1 cellular context compared by ENCODE assay signal in genomic region chr19:16197188-16197621, GRCh38.
A peak's percentile ranks its signal among the peaks of the same experiment; 100 is the strongest.
TF ChIP-seq lines count a peak whose summit lies in the region.

No MANE protein-coding gene starts in this region.

TF ChIP-seq in K562, 482 proteins besides CTCF, POLR2A, EP300 and RAD21 (continued from another document and continues in another):
- no peak for TF ChIP-seq NKRF (IDR thresholded peaks at IDR 0.05; ENCODE audit: borderline replicate concordance)
- no peak for TF ChIP-seq E2F4 (CRISPR knock-in tag; IDR thresholded peaks at IDR 0.05; ENCODE audit: low read depth)
- TF ChIP-seq USF1 (CRISPR knock-in tag; IDR thresholded peaks at IDR 0.05): no peak
- no peak for TF ChIP-seq FOXA1 (IDR thresholded peaks at IDR 0.05; ENCODE audit: borderline replicate concordance)
- peak; percentile 76; the same call in 1 of the 2 replicates for TF ChIP-seq POLR2AphosphoS5 (IDR thresholded peaks at IDR 0.05; ENCODE audit: control insufficient read depth, insufficient read depth, low read depth, low read length)
- no peak for TF ChIP-seq ZFX (CRISPR knock-in tag; IDR thresholded peaks at IDR 0.05)
- no peak for TF ChIP-seq ZNF77 (CRISPR knock-in tag; IDR thresholded peaks at IDR 0.05)
- no peak for TF ChIP-seq ZNF395 (CRISPR knock-in tag; IDR thresholded peaks at IDR 0.05)
- no peak for TF ChIP-seq MLLT1 (IDR thresholded peaks at IDR 0.05)
- peak; percentile 34; the same call in 1 of the 2 replicates for TF ChIP-seq RNF2 (IDR thresholded peaks at IDR 0.05)
- TF ChIP-seq KLF16 (IDR thresholded peaks at IDR 0.05): peak; percentile 86
- TF ChIP-seq ZNF282 (CRISPR knock-in tag; IDR thresholded peaks at IDR 0.05): no peak
- TF ChIP-seq NRF1 (conservative IDR thresholded peaks at IDR 0.05 in 1 of 2, IDR thresholded peaks at IDR 0.05 in 1 of 2): no peak
- TF ChIP-seq SMAD2 (IDR thresholded peaks at IDR 0.05; ENCODE audit: low read depth, low read length): no peak
- no peak for TF ChIP-seq ZNF507 (tag; conservative IDR thresholded peaks at IDR 0.05)
- TF ChIP-seq BCOR (IDR thresholded peaks at IDR 0.05): peak; percentile 71
- no peak for TF ChIP-seq MITF (IDR thresholded peaks at IDR 0.05)
- TF ChIP-seq CREB1 (IDR thresholded peaks at IDR 0.05): peak; percentile 35; the same call in 1 of the 2 replicates
- TF ChIP-seq CREB1 (CRISPR knock-in tag; IDR thresholded peaks at IDR 0.05): no peak
- 0 out of 2 replicates have a peak, but pooled peaks have one; percentile 4 for TF ChIP-seq ZBTB33 (CRISPR knock-in tag; IDR thresholded peaks at IDR 0.05)
- TF ChIP-seq TGIF2 (CRISPR knock-in tag; IDR thresholded peaks at IDR 0.05): no peak
- no peak for TF ChIP-seq NR0B1 (IDR thresholded peaks at IDR 0.05; ENCODE audit: partially characterized antibody)
- TF ChIP-seq RCOR1 (IDR thresholded peaks at IDR 0.05; ENCODE audit: borderline replicate concordance in 1 of 2, low read depth in 2 of 2, low read length in 2 of 2): peak in 1 of 2 experiments; percentile 98; a peak in 2 of 4 replicates
- TF ChIP-seq ZC3H8 (IDR thresholded peaks at IDR 0.05): no peak
- peak; percentile 55 for TF ChIP-seq NEUROD1 (IDR thresholded peaks at IDR 0.05; ENCODE audit: borderline replicate concordance, low read depth, low read length, partially characterized antibody)
- TF ChIP-seq REST (CRISPR knock-in tag; IDR thresholded peaks at IDR 0.05; ENCODE audit: low read depth): no peak
- no peak for TF ChIP-seq ZFP1 (CRISPR knock-in tag; IDR thresholded peaks at IDR 0.05)
- TF ChIP-seq SMARCA5 (IDR thresholded peaks at IDR 0.05): no peak
- peak in 1 of 2 experiments; percentile 75 for TF ChIP-seq AFF1 (IDR thresholded peaks at IDR 0.05; ENCODE audit: low read depth in 1 of 2, partially characterized antibody in 2 of 2)
- no peak for TF ChIP-seq ZBTB43 (CRISPR knock-in tag; IDR thresholded peaks at IDR 0.05)
- TF ChIP-seq RFX7 (CRISPR knock-in tag; IDR thresholded peaks at IDR 0.05): no peak
- peak; percentile 99 for TF ChIP-seq KDM1A (IDR thresholded peaks at IDR 0.05)
- no peak for TF ChIP-seq GABPB2 (CRISPR knock-in tag; conservative IDR thresholded peaks at IDR 0.05)
- peak; percentile 92 for TF ChIP-seq STAT5A (IDR thresholded peaks at IDR 0.05; ENCODE audit: borderline replicate concordance, low read length)
- TF ChIP-seq KAT7 (CRISPR knock-in tag; IDR thresholded peaks at IDR 0.05; ENCODE audit: borderline replicate concordance): no peak
- TF ChIP-seq DDX20 (tag; IDR thresholded peaks at IDR 0.05; ENCODE audit: low read depth): no peak
- no peak for TF ChIP-seq KLF1 (tag; IDR thresholded peaks at IDR 0.05)
